In genomic region chr3:69819283-69819682, GRCh38 we compare ENCODE assay signal across 25 cellular contexts.
DNase-seq lines count a peak whose midpoint lies in the region; ATAC-seq, FAIRE-seq and TF ChIP-seq lines count a peak whose summit lies in the region.
"Had no signal": no experiment of that assay in that cellular context is flagged by ENCODE, and none has a peak within 500 bp of the region (broad histone marks: within the 10 kb centered on the region; RNA-seq: fewer than 3 reads in every experiment).

No MANE protein-coding gene starts in this region.

- intact Hi-C loops in left cardiac atrium (cut with DNase I) (no loop called here), pancreas (cut with DNase I) (no loop called here)

- no peaks in the 10 kb centered on the region for H3K36me3 ChIP-seq in pancreas
- H3K36me3 ChIP-seq: colonic mucosa, vagina had no signal

- no peak for TF ChIP-seq CTCF in AG10803 (conservative IDR thresholded peaks at IDR 0.05; ENCODE audit: low read length)
- TF ChIP-seq CTCF in pancreas (IDR thresholded peaks at IDR 0.05): no peak

- H3K4me1 ChIP-seq in pancreas: no peaks in the 10 kb centered on the region
- H3K4me1 ChIP-seq: A549, colonic mucosa had no signal

- whole genome bisulfite sequencing in pancreas, 2 donors: 17 to 64% methylated on average over 3 of the region's 3 CpGs

- H3K4me3 ChIP-seq in AG10803 (ENCODE audit: low read length) (no peak overlapping the region), pancreas (no peak overlapping the region)
- H3K4me3 ChIP-seq: A549, colonic mucosa, GM12878, lung, PC-9, SK-N-MC, vagina had no signal

- H3K9me3 ChIP-seq in pancreas: no peaks in the 10 kb centered on the region
- H3K9me3 ChIP-seq: A549, colonic mucosa, vagina had no signal

- no peaks in the 10 kb centered on the region for H3K27me3 ChIP-seq in pancreas
- H3K27me3 ChIP-seq: colonic mucosa, vagina had no signal

- FAIRE-seq in pancreas (lab: Jason Lieb, UNC): no peak
- FAIRE-seq: A549, endothelial cell of umbilical vein, GM12878, HTR-8/SVneo had no signal

- ATAC-seq in left cardiac atrium (peak; percentile 67 to 71), pancreas (peak in 3 of 4 donors; percentile 63 to 72 (median 66)), GM19023 (IDR thresholded peaks at IDR 0.05; ENCODE audit: unreplicated experiment) (no peak)
- ATAC-seq: A549; activated naive CD4-positive, alpha-beta T cell treated with anti-CD3 and anti-CD28 coated beads, Interleukin-2, amount 50 U/mL, for 72 hours; GM12878; naive thymus-derived CD4-positive, alpha-beta T cell had no signal

- H3K27ac ChIP-seq in caudate nucleus (ENCODE audit: low read depth, low read length) (peak overlapping the region; percentile 1), pancreas (no peak overlapping the region)
- H3K27ac ChIP-seq: A549, colonic mucosa, parathyroid adenoma, PC-9, SK-N-MC, vagina had no signal

- DNase-seq in AG10803 (ENCODE audit: low read depth): peak; percentile 25
- DNase-seq in caudate nucleus (lab: John Stamatoyannopoulos, UW): peak in 17 of 61 donors; percentile 5 to 45 (median 9)
- DNase-seq in left cardiac atrium: no peak
- DNase-seq in pancreas: peak in 1 of 6 donors; percentile 5
- no peak for DNase-seq in EL
- no peak for DNase-seq in SHP77 treated with DMSO at 0.1 percent for 48 hours (lab: John Stamatoyannopoulos, UW)
- DNase-seq in Kasumi-1 (lab: John Stamatoyannopoulos, UW): no peak
- DNase-seq: activated CD8-positive, alpha-beta memory T cell treated with anti-CD3 and anti-CD28 coated beads for 24 hours; colonic mucosa; GDM1; H7; naive thymus-derived CD4-positive, alpha-beta T cell; NCI-H1417 treated with DMSO at 0.1 percent for 48 hours; NCI-H774; PC-9 had no signal
